In the genomic region with DNA sequence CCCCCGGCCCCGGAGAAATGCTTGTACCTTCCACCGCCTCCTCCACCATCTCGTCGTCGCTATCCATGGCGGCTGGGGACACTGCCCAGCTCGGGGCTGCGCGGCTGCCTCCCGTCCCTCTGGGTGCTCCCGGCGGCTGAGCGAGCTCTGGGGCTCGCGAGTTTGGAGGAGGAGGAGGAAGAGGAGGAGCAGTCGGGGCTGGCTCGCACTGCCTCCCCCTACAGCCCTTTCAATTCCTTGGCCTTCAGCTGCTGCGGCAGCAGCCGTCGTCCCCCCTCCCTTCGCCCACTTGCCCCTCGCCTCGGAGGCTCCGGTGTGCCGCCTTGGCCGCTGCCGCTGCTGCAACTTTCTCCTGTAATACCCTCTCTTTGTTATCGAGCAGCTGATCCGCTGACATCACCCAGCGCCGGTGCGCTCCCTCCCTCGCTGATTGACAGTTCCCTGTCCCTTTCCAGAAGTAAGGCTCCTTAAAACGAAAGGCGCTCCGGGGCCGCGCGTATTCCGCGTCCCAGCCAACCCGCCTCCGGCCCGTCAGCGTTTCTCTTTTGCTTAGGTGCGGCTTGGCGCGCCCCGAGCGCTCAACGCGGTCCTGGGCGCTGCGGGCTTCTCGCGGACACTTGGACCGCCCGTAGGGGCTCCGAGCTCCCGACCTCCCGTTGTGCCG, we compare ENCODE assay signal across 9 cellular contexts. TPM values are rescaled to one million over a fixed set of nuclear protein-coding genes. Genes with fewer than 3 reads are reported as not detected.
A peak's percentile ranks its signal among the peaks of the same experiment; 100 is the strongest.
DNase-seq lines count a peak whose midpoint lies in the region; ATAC-seq, FAIRE-seq and TF ChIP-seq lines count a peak whose summit lies in the region.
"Had no signal": no experiment of that assay in that cellular context is flagged by ENCODE, and none has a peak within 500 bp of the region (broad histone marks: within the 10 kb centered on the region; RNA-seq: fewer than 3 reads in every experiment).

A gene (minus strand): TSS at position 149 of the 664 bp plus-strand sequence. CDS start 82 bp downstream, at position 67.

- no peak within 1 kb of the TSS for H3K23ac ChIP-seq in H1 (ENCODE audit: insufficient read length)

- no peaks in the 10 kb centered on the region for H3K9me3 ChIP-seq in H1 (ENCODE audit: insufficient read depth in 2 of 2, low read depth in 1 of 2, low read length in 1 of 2)

- H2BK5ac ChIP-seq in H1 (ENCODE audit: low read depth, low read length): 0 out of 2 replicates have a peak within 1 kb of the TSS, but pooled peaks have one; percentile 60

- no peak within 1 kb of the TSS for H4K5ac ChIP-seq in H1 (ENCODE audit: insufficient read length, low read depth, low read length)

- peak within 1 kb of the TSS; percentile 47 for H4K91ac ChIP-seq in H1 (replicated peaks; ENCODE audit: insufficient read length, low read length)

- H3K4ac ChIP-seq in H1 (replicated peaks; ENCODE audit: insufficient read length, low read depth, low read length): no peak within 1 kb of the TSS

- no peak for TF ChIP-seq RAD21 in H1 (IDR thresholded peaks at IDR 0.05 in 1 of 2, conservative IDR thresholded peaks at IDR 0.05 in 1 of 2; ENCODE audit: low read depth in 2 of 2, low read length in 2 of 2)

- peak within 1 kb of the TSS; percentile 70; the same call in 1 of the 2 replicates for H2AFZ ChIP-seq in H1 (ENCODE audit: low read length)

- no peaks in the 10 kb centered on the region for H4K20me1 ChIP-seq in H1 (replicated peaks in 1 of 2; ENCODE audit: control insufficient read depth in 1 of 2, insufficient read depth in 2 of 2, low read length in 2 of 2)

- no peak for TF ChIP-seq EP300 in H1 (IDR thresholded peaks at IDR 0.05; ENCODE audit: borderline replicate concordance in 1 of 2, low read depth in 2 of 2, low read length in 2 of 2)

- no peak for FAIRE-seq in H1 (lab: Jason Lieb, UNC)
- FAIRE-seq: G401.6 had no signal

- H3K27me3 Mint-ChIP-seq in memory B cell: no peaks in the 10 kb centered on the region

- POLR2A ChIA-PET in H1 (lab: Charles Lee; ENCODE audit: partially characterized antibody): interaction anchor here (0.7 to 1.3 kb wide), 6 partner anchors 9 to 103 kb away, joined by 3 to 4 read pairs (median 3); no protein-coding TSS in a partner anchor

- no peak within 1 kb of the TSS for H2BK20ac ChIP-seq in H1 (ENCODE audit: low read length)

- H3K4me1 ChIP-seq in H1 (replicated peaks in 1 of 4; ENCODE audit: control insufficient read depth in 3 of 4, insufficient read depth in 4 of 4, low read length in 3 of 4): peaks cover 0 to 9% (median 3%) of the 10 kb centered on the region in 4 experiments; a peak in 6 of 7 replicates

- H2BK15ac ChIP-seq in H1 (ENCODE audit: low read length): peak within 1 kb of the TSS; percentile 63; the same call in 1 of the 2 replicates

- peak within 1 kb of the TSS; percentile 97 for H3K27ac Mint-ChIP-seq in memory B cell

- H3K4me2 ChIP-seq in H1 (ENCODE audit: insufficient read depth in 1 of 2, low read depth in 2 of 2, low read length in 2 of 2): peak within 1 kb of the TSS; percentile 78 to 98

- TF ChIP-seq POLR2A in H1 (IDR thresholded peaks at IDR 0.05; ENCODE audit: control extremely low read depth in 1 of 2, low read depth in 2 of 2, low read length in 2 of 2): peak; percentile 68 to 72; a peak in 2 of 3 replicates

- no peak within 1 kb of the TSS for H2BK120ac ChIP-seq in H1 (replicated peaks; ENCODE audit: low read depth, low read length)

- peaks cover 38% of the 10 kb centered on the region for H3K4me1 Mint-ChIP-seq in memory B cell

- H3K56ac ChIP-seq in H1 (replicated peaks; ENCODE audit: insufficient read length, low read depth, low read length): peak within 1 kb of the TSS; percentile 48

- no peaks in the 10 kb centered on the region for H3K9me3 Mint-ChIP-seq in memory B cell

- peak within 1 kb of the TSS; percentile 46 to 82 (median 75); a peak in 6 of 7 replicates for H3K9ac ChIP-seq in H1 (replicated peaks in 1 of 4; ENCODE audit: extremely low read depth in 1 of 4, low read depth in 3 of 4, low read length in 3 of 4)

- DNase-seq in NCI-H2107 treated with DMSO at 0.1 percent for 48 hours (lab: John Stamatoyannopoulos, UW; ENCODE audit: unreplicated experiment): peak; percentile 46
- DNase-seq in NCI-H2107 (lab: John Stamatoyannopoulos, UW): no peak
- peak; percentile 64 to 78 for DNase-seq in NOMO-1 (lab: John Stamatoyannopoulos, UW; ENCODE audit: unreplicated experiment in 2 of 2)
- peak; percentile 24 to 32 (median 25) for DNase-seq in activated CD8-positive, alpha-beta memory T cell treated with anti-CD3 and anti-CD28 coated beads for 48 hours (ENCODE audit: low read depth in 2 of 3, low spot score in 2 of 3)
- peak; percentile 59 to 86 for DNase-seq in H1 (ENCODE audit: low read depth in 1 of 2, low spot score in 2 of 2)
- DNase-seq in memory B cell (ENCODE audit: low spot score in 2 of 2): peak; percentile 56 to 63
- peak; percentile 27 to 47 (median 28) for DNase-seq in stimulated activated CD4-positive, alpha-beta T cell treated with anti-CD3 and anti-CD28 coated beads, TNF-alpha, amount 100 ng/mL, for 4 hours (ENCODE audit: low read depth in 3 of 3)

- H3K14ac ChIP-seq in H1 (ENCODE audit: insufficient read length): no peak within 1 kb of the TSS

- peak within 1 kb of the TSS; percentile 54 to 81 (median 70) for H3K4me3 ChIP-seq in H1 (ENCODE audit: extremely low read depth in 1 of 4, insufficient read depth in 2 of 4, low read depth in 3 of 4, low read length in 4 of 4)

- H3K79me2 ChIP-seq in H1 (ENCODE audit: control insufficient read depth in 1 of 2, insufficient read depth in 2 of 2, low read length in 2 of 2): no peaks in the 10 kb centered on the region

- no peak for TF ChIP-seq CTCF in H1 (IDR thresholded peaks at IDR 0.05; ENCODE audit: control extremely low read depth in 1 of 3, insufficient read depth in 1 of 3, low read depth in 1 of 3, low read length in 3 of 3)

- H2AK5ac ChIP-seq in H1 (ENCODE audit: low read depth, low read length): no peak within 1 kb of the TSS

- H3K23me2 ChIP-seq in H1 (ENCODE audit: low read depth, low read length): peaks cover 19% of the 10 kb centered on the region; the same call in 1 of the 2 replicates

- peak within 1 kb of the TSS; percentile 98 for H3K4me3 Mint-ChIP-seq in memory B cell

- peaks cover 15 to 44% (median 40%) of the 10 kb centered on the region in 4 experiments for H3K27me3 ChIP-seq in H1 (replicated peaks in 1 of 4; ENCODE audit: control insufficient read depth in 3 of 4, extremely low read depth in 1 of 4, insufficient read depth in 3 of 4, low read length in 3 of 4)

- peak within 1 kb of the TSS; percentile 84; the same call in 1 of the 2 replicates for H2BK12ac ChIP-seq in H1 (ENCODE audit: low read depth, low read length)

- H3K36me3 ChIP-seq in H1 (ENCODE audit: control insufficient read depth in 2 of 4, insufficient read depth in 4 of 4, low read length in 3 of 4): no peaks in the 10 kb centered on the region

- no peaks in the 10 kb centered on the region for H3K36me3 Mint-ChIP-seq in memory B cell

- no peaks in the 10 kb centered on the region for H3K79me1 ChIP-seq in H1 (ENCODE audit: low read depth, low read length)

- H3K18ac ChIP-seq in H1 (ENCODE audit: extremely low read depth, low read length): peak within 1 kb of the TSS; percentile 74; the same call in 1 of the 2 replicates

- 1% methylated on average over 61 of the region's 63 CpGs; no CpG with 5 or more reads in 1 of the 2 experiments for WGBS in H1 (ENCODE audit: extremely low coverage in 1 of 2, insufficient coverage in 1 of 2, insufficient read length in 1 of 2, insufficient replicate concordance in 2 of 2, low coverage in 1 of 2, low lambda C conversion rate in 2 of 2, missing lambda C conversion rate in 1 of 2), 2 experiments

- H3K27ac ChIP-seq in H1 (ENCODE audit: low read depth, low read length): no peak within 1 kb of the TSS

- ATAC-seq in HG03520 (IDR thresholded peaks at IDR 0.05; ENCODE audit: unreplicated experiment) (peak; percentile 24), memory B cell (ENCODE audit: low read depth) (peak; percentile 15)

- peak within 1 kb of the TSS; percentile 92 for H4K8ac ChIP-seq in H1 (ENCODE audit: extremely low read depth, insufficient read depth, low read length)

- CTCF ChIA-PET in H1 (lab: Charles Lee; ENCODE audit: partially characterized antibody): interaction anchor here (0.6 to 2.4 kb wide), 10 partner anchors 9 to 101 kb away, joined by 3 to 7 read pairs (median 5); no protein-coding TSS in a partner anchor

TF ChIP-seq in H1, 55 proteins besides CTCF, POLR2A, EP300 and RAD21 (continues in another document):
- TF ChIP-seq, protein P1, sequence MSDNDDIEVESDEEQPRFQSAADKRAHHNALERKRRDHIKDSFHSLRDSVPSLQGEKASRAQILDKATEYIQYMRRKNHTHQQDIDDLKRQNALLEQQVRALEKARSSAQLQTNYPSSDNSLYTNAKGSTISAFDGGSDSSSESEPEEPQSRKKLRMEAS (IDR thresholded peaks at IDR 0.05): peak; percentile 47
- TF ChIP-seq CHD1 (IDR thresholded peaks at IDR 0.05; ENCODE audit: low read depth, low read length): no peak
- TF ChIP-seq TBP (IDR thresholded peaks at IDR 0.05; ENCODE audit: low read depth, low read length): peak; percentile 35; the same call in 1 of the 2 replicates
- TF ChIP-seq PHF8 (conservative IDR thresholded peaks at IDR 0.05; ENCODE audit: low read depth, low read length): peak; percentile 14; the same call in 1 of the 2 replicates
- TF ChIP-seq, protein P2, sequence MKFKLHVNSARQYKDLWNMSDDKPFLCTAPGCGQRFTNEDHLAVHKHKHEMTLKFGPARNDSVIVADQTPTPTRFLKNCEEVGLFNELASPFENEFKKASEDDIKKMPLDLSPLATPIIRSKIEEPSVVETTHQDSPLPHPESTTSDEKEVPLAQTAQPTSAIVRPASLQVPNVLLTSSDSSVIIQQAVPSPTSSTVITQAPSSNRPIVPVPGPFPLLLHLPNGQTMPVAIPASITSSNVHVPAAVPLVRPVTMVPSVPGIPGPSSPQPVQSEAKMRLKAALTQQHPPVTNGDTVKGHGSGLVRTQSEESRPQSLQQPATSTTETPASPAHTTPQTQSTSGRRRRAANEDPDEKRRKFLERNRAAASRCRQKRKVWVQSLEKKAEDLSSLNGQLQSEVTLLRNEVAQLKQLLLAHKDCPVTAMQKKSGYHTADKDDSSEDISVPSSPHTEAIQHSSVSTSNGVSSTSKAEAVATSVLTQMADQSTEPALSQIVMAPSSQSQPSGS (IDR thresholded peaks at IDR 0.05; ENCODE audit: low read length): peak; percentile 61; the same call in 1 of the 2 replicates

RNA-seq across cellular contexts. Expression of the gene that starts here (rescaled TPM):
- 3.4 and 4.6 TPM in 2 replicates for total RNA-seq in H1 (2021; fragmentation: NEBNext Ultra II Directional; extraction: Animal tissue kit (Norgen Biotek cat#: 25700))
- polyA plus RNA-seq in H1 (2011; rRNA removed): 1.3 and 1.5 TPM in 2 replicates
- 1.4 TPM for polyA plus RNA-seq in H1 (2011; cell fraction: cytosol; rRNA removed)
- polyA plus RNA-seq in H1 (2011; cell fraction: nucleus; rRNA removed): 1.3 TPM
- polyA plus RNA-seq in H1 (2012, experiment 1 of 2): 1.5 to 2.1 TPM (median 1.9 TPM) in 4 replicates
- polyA plus RNA-seq in H1 (2012, experiment 2 of 2): 0.20 TPM
- polyA plus RNA-seq in H1 (2013, experiment 1 of 2): 2.1 TPM
- 1.7 TPM for polyA plus RNA-seq in H1 (2013, experiment 2 of 2)
- polyA minus RNA-seq in H1 (2011; rRNA and poly(A)+ RNA removed): 3.1 and 4.5 TPM in 2 replicates
- 1.5 TPM for polyA minus RNA-seq in H1 (2011; cell fraction: cytosol; rRNA and poly(A)+ RNA removed)
- polyA minus RNA-seq in H1 (2011; cell fraction: nucleus; rRNA and poly(A)+ RNA removed): 3.1 TPM
